Comparison of ENCODE assay signal across 8 cellular contexts in genomic region chr6:132734694-132735236, GRCh38. TPM values are rescaled to one million over a fixed set of nuclear protein-coding genes. Genes with fewer than 3 reads are reported as not detected.
A peak's percentile ranks its signal among the peaks of the same experiment; 100 is the strongest.
DNase-seq lines count a peak whose midpoint lies in the region; ATAC-seq lines count a peak whose summit lies in the region.
"Had no signal": no experiment of that assay in that cellular context is flagged by ENCODE, and none has a peak within 500 bp of the region (broad histone marks: within the 10 kb centered on the region; RNA-seq: fewer than 3 reads in every experiment).

No MANE protein-coding gene starts in this region.

- ATAC-seq in esophagus mucosa = peak; percentile 71
- ATAC-seq in HG02884 (IDR thresholded peaks at IDR 0.05; ENCODE audit: unreplicated experiment) = no peak
- ATAC-seq in GM21786 (IDR thresholded peaks at IDR 0.05; ENCODE audit: unreplicated experiment) = no peak
- ATAC-seq in GM21723 (IDR thresholded peaks at IDR 0.05; ENCODE audit: unreplicated experiment) = no peak

- DNase-seq in HCEC 1CT (peak; percentile 74), NOMO-1 treated with DMSO at 0.1 percent for 48 hours (lab: John Stamatoyannopoulos, UW; ENCODE audit: unreplicated experiment) (peak; percentile 73), renal cortical epithelial cell (ENCODE audit: low read depth) (peak; percentile 78)

RNA-seq across cellular contexts. Expression of gene VNN1, which starts 20.9 kb away (rescaled TPM):
- total RNA-seq in esophagus mucosa = 0.12 TPM
- total RNA-seq in renal cortical epithelial cell = 2.2 and 4.5 TPM in 2 replicates

RNA-seq across cellular contexts. Expression of gene VNN2, which starts 22.9 kb away (rescaled TPM):
- total RNA-seq in esophagus mucosa (0.28 TPM), renal cortical epithelial cell (1.5 and 6.9 TPM in 2 replicates)
- total RNA-seq: dermis microvascular lymphatic vessel endothelial cell had no signal
